Comparison of ENCODE assay signal across 1 cellular context in the genomic region with DNA sequence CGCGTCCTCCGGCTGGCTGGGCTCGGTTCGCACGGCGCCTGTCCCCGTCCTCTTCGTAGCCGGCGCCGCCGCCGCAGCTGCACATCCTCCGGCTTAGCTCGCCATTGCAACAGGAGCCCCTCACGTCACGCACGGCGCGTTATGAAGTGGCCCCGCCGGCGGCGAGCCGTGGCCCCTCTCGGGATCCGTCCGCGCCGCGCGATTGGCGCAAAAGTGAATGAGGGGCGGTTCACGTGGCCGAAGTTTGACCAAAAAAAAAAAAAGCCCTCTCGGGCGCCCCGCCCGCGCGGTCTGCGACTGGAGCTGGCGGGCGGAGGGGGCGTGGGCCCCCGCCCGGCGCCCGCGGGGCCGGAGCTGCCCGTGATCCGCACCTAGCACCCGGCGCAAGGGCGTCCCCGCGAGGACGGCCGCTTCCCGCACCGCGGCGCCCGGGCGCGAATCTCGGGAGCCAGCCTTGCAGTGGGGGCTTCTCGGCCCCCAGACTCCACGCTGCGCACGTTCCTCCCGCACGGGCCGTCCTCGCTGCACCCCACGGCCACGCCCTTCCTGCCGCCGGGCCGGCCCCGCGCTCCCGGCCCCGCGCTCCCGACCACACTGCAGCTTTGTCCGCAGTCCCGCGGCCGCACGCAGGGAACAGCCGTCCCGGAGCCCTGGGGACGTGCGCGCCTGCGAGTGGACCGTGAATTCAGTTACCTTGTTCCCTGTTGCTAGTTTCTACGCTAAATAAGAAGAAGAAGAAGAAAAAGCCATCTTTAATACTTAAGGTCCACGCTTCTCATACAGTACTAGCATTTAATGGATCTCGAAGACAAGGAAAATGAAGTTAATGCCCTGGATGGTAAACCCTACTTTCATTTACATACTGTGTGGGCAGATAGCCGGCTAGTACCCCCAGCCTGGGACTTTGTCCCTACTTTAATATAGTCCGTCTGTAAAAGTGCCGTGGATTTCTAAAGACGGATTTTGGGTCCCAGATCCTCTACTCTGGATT.
TF ChIP-seq lines count a peak whose summit lies in the region.

A gene with protein sequence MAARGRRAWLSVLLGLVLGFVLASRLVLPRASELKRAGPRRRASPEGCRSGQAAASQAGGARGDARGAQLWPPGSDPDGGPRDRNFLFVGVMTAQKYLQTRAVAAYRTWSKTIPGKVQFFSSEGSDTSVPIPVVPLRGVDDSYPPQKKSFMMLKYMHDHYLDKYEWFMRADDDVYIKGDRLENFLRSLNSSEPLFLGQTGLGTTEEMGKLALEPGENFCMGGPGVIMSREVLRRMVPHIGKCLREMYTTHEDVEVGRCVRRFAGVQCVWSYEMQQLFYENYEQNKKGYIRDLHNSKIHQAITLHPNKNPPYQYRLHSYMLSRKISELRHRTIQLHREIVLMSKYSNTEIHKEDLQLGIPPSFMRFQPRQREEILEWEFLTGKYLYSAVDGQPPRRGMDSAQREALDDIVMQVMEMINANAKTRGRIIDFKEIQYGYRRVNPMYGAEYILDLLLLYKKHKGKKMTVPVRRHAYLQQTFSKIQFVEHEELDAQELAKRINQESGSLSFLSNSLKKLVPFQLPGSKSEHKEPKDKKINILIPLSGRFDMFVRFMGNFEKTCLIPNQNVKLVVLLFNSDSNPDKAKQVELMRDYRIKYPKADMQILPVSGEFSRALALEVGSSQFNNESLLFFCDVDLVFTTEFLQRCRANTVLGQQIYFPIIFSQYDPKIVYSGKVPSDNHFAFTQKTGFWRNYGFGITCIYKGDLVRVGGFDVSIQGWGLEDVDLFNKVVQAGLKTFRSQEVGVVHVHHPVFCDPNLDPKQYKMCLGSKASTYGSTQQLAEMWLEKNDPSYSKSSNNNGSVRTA (minus strand): TSS at position 219 of the 991 bp plus-strand sequence. CDS start 592 bp downstream, outside the sequence.

TF ChIP-seq in WTC11, 78 proteins besides CTCF, POLR2A, EP300 and RAD21 (continued from another document and continues in another):
- TF ChIP-seq, protein P1, sequence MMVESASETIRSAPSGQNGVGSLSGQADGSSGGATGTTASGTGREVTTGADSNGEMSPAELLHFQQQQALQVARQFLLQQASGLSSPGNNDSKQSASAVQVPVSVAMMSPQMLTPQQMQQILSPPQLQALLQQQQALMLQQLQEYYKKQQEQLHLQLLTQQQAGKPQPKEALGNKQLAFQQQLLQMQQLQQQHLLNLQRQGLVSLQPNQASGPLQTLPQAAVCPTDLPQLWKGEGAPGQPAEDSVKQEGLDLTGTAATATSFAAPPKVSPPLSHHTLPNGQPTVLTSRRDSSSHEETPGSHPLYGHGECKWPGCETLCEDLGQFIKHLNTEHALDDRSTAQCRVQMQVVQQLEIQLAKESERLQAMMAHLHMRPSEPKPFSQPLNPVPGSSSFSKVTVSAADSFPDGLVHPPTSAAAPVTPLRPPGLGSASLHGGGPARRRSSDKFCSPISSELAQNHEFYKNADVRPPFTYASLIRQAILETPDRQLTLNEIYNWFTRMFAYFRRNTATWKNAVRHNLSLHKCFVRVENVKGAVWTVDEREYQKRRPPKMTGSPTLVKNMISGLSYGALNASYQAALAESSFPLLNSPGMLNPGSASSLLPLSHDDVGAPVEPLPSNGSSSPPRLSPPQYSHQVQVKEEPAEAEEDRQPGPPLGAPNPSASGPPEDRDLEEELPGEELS (CRISPR knock-in tag; IDR thresholded peaks at IDR 0.05): peak; percentile 67; the same call in 1 of the 2 replicates
- TF ChIP-seq ETV6 (CRISPR knock-in tag; IDR thresholded peaks at IDR 0.05): no peak; the same call in 1 of the 2 replicates
- TF ChIP-seq GRHL2 (CRISPR knock-in tag; IDR thresholded peaks at IDR 0.05; ENCODE audit: insufficient replicate concordance, severe bottlenecking): no peak
- TF ChIP-seq NFE2L1 (CRISPR knock-in tag; IDR thresholded peaks at IDR 0.05): 0 out of 2 replicates have a peak, but pooled peaks have one; percentile 44
- no peak for TF ChIP-seq ZNF121 (CRISPR knock-in tag; IDR thresholded peaks at IDR 0.05)
- TF ChIP-seq FOXK1 (CRISPR knock-in tag; IDR thresholded peaks at IDR 0.05): no peak; the same call in 1 of the 2 replicates
- TF ChIP-seq, protein P2, sequence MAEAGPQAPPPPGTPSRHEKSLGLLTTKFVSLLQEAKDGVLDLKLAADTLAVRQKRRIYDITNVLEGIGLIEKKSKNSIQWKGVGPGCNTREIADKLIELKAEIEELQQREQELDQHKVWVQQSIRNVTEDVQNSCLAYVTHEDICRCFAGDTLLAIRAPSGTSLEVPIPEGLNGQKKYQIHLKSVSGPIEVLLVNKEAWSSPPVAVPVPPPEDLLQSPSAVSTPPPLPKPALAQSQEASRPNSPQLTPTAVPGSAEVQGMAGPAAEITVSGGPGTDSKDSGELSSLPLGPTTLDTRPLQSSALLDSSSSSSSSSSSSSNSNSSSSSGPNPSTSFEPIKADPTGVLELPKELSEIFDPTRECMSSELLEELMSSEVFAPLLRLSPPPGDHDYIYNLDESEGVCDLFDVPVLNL (CRISPR knock-in tag; IDR thresholded peaks at IDR 0.05; ENCODE audit: borderline replicate concordance, low read depth): no peak
- no peak for TF ChIP-seq ZNF317 (CRISPR knock-in tag; IDR thresholded peaks at IDR 0.05; ENCODE audit: borderline replicate concordance, low read depth)
- TF ChIP-seq CREM (CRISPR knock-in tag; IDR thresholded peaks at IDR 0.05): no peak
- TF ChIP-seq SMAD3 (CRISPR knock-in tag; IDR thresholded peaks at IDR 0.05; ENCODE audit: borderline replicate concordance): no peak
- TF ChIP-seq, protein P3, sequence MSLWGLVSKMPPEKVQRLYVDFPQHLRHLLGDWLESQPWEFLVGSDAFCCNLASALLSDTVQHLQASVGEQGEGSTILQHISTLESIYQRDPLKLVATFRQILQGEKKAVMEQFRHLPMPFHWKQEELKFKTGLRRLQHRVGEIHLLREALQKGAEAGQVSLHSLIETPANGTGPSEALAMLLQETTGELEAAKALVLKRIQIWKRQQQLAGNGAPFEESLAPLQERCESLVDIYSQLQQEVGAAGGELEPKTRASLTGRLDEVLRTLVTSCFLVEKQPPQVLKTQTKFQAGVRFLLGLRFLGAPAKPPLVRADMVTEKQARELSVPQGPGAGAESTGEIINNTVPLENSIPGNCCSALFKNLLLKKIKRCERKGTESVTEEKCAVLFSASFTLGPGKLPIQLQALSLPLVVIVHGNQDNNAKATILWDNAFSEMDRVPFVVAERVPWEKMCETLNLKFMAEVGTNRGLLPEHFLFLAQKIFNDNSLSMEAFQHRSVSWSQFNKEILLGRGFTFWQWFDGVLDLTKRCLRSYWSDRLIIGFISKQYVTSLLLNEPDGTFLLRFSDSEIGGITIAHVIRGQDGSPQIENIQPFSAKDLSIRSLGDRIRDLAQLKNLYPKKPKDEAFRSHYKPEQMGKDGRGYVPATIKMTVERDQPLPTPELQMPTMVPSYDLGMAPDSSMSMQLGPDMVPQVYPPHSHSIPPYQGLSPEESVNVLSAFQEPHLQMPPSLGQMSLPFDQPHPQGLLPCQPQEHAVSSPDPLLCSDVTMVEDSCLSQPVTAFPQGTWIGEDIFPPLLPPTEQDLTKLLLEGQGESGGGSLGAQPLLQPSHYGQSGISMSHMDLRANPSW (CRISPR knock-in tag; conservative IDR thresholded peaks at IDR 0.05; ENCODE audit: low read depth): no peak
- no peak for TF ChIP-seq NFATC4 (CRISPR knock-in tag; IDR thresholded peaks at IDR 0.05)
- TF ChIP-seq, protein P4, sequence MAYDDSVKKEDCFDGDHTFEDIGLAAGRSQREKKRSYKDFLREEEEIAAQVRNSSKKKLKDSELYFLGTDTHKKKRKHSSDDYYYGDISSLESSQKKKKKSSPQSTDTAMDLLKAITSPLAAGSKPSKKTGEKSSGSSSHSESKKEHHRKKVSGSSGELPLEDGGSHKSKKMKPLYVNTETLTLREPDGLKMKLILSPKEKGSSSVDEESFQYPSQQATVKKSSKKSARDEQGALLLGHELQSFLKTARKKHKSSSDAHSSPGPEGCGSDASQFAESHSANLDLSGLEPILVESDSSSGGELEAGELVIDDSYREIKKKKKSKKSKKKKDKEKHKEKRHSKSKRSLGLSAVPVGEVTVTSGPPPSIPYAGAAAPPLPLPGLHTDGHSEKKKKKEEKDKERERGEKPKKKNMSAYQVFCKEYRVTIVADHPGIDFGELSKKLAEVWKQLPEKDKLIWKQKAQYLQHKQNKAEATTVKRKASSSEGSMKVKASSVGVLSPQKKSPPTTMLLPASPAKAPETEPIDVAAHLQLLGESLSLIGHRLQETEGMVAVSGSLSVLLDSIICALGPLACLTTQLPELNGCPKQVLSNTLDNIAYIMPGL (CRISPR knock-in tag; IDR thresholded peaks at IDR 0.05): peak; percentile 53; the same call in 1 of the 2 replicates
- TF ChIP-seq FOXP1 (CRISPR knock-in tag; IDR thresholded peaks at IDR 0.05; ENCODE audit: borderline replicate concordance): 0 out of 2 replicates have a peak, but pooled peaks have one; percentile 19
- TF ChIP-seq, protein P5, sequence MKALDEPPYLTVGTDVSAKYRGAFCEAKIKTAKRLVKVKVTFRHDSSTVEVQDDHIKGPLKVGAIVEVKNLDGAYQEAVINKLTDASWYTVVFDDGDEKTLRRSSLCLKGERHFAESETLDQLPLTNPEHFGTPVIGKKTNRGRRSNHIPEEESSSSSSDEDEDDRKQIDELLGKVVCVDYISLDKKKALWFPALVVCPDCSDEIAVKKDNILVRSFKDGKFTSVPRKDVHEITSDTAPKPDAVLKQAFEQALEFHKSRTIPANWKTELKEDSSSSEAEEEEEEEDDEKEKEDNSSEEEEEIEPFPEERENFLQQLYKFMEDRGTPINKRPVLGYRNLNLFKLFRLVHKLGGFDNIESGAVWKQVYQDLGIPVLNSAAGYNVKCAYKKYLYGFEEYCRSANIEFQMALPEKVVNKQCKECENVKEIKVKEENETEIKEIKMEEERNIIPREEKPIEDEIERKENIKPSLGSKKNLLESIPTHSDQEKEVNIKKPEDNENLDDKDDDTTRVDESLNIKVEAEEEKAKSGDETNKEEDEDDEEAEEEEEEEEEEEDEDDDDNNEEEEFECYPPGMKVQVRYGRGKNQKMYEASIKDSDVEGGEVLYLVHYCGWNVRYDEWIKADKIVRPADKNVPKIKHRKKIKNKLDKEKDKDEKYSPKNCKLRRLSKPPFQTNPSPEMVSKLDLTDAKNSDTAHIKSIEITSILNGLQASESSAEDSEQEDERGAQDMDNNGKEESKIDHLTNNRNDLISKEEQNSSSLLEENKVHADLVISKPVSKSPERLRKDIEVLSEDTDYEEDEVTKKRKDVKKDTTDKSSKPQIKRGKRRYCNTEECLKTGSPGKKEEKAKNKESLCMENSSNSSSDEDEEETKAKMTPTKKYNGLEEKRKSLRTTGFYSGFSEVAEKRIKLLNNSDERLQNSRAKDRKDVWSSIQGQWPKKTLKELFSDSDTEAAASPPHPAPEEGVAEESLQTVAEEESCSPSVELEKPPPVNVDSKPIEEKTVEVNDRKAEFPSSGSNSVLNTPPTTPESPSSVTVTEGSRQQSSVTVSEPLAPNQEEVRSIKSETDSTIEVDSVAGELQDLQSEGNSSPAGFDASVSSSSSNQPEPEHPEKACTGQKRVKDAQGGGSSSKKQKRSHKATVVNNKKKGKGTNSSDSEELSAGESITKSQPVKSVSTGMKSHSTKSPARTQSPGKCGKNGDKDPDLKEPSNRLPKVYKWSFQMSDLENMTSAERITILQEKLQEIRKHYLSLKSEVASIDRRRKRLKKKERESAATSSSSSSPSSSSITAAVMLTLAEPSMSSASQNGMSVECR (CRISPR knock-in tag; IDR thresholded peaks at IDR 0.05; ENCODE audit: borderline replicate concordance): peak; percentile 74; the same call in 1 of the 2 replicates
- TF ChIP-seq, protein P6, sequence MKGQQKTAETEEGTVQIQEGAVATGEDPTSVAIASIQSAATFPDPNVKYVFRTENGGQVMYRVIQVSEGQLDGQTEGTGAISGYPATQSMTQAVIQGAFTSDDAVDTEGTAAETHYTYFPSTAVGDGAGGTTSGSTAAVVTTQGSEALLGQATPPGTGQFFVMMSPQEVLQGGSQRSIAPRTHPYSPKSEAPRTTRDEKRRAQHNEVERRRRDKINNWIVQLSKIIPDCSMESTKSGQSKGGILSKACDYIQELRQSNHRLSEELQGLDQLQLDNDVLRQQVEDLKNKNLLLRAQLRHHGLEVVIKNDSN (CRISPR knock-in tag; IDR thresholded peaks at IDR 0.05): peak; percentile 69
- no peak for TF ChIP-seq NR1H2 (CRISPR knock-in tag; IDR thresholded peaks at IDR 0.05)
- TF ChIP-seq ZNF396 (CRISPR knock-in tag; IDR thresholded peaks at IDR 0.05; ENCODE audit: borderline replicate concordance): no peak
- no peak for TF ChIP-seq RORB (CRISPR knock-in tag; IDR thresholded peaks at IDR 0.05)
- TF ChIP-seq RELA (CRISPR knock-in tag; IDR thresholded peaks at IDR 0.05; ENCODE audit: borderline replicate concordance): no peak
- TF ChIP-seq, protein P7, sequence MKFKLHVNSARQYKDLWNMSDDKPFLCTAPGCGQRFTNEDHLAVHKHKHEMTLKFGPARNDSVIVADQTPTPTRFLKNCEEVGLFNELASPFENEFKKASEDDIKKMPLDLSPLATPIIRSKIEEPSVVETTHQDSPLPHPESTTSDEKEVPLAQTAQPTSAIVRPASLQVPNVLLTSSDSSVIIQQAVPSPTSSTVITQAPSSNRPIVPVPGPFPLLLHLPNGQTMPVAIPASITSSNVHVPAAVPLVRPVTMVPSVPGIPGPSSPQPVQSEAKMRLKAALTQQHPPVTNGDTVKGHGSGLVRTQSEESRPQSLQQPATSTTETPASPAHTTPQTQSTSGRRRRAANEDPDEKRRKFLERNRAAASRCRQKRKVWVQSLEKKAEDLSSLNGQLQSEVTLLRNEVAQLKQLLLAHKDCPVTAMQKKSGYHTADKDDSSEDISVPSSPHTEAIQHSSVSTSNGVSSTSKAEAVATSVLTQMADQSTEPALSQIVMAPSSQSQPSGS (CRISPR knock-in tag; IDR thresholded peaks at IDR 0.05; ENCODE audit: borderline replicate concordance, low read depth): no peak
- TF ChIP-seq TEAD4 (CRISPR knock-in tag; IDR thresholded peaks at IDR 0.05): no peak
- no peak for TF ChIP-seq NR3C1 (CRISPR knock-in tag; conservative IDR thresholded peaks at IDR 0.05; ENCODE audit: low read depth)
- TF ChIP-seq, protein P8, sequence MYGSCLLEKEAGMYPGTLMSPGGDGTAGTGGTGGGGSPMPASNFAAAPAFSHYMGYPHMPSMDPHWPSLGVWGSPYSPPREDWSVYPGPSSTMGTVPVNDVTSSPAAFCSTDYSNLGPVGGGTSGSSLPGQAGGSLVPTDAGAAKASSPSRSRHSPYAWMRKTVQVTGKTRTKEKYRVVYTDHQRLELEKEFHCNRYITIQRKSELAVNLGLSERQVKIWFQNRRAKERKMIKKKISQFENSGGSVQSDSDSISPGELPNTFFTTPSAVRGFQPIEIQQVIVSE (CRISPR knock-in tag; IDR thresholded peaks at IDR 0.05; ENCODE audit: borderline replicate concordance): no peak
- no peak for TF ChIP-seq ZNF232 (CRISPR knock-in tag; IDR thresholded peaks at IDR 0.05)
- TF ChIP-seq TEAD1 (CRISPR knock-in tag; IDR thresholded peaks at IDR 0.05): 0 out of 2 replicates have a peak, but pooled peaks have one; percentile 43
- TF ChIP-seq, protein P9, sequence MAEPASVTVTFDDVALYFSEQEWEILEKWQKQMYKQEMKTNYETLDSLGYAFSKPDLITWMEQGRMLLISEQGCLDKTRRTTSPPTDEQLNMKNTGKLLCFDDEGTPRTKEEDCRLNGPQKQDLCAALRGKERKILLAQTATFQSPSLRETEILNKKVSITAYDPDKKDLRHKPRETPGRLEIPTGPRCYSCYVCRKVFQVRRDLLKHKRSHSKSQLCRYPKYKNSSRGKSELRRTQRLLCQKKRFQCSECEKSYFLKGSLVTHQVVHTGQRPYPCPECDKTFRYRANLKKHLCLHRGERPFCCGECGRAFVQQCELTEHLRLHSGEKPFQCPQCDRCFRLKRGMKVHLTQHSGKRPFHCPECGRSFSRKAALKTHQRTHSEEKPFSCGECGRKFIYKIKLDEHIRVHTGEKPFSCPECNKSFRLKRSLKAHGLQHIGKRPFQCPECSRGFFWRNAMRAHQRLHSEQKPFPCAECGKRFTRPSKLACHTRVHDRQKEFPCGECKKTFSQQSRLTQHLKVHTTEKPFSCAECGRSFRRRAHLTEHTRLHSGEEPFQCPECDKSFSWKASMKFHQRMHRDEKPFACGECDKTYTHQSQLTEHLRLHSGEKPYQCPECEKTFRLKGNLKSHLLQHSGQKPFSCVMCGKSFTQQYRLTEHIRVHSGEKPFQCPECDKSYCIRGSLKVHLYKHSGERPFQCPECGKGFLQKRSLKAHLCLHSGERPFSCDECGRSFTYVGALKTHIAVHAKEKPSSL (CRISPR knock-in tag; conservative IDR thresholded peaks at IDR 0.05): no peak
- TF ChIP-seq SP1 (CRISPR knock-in tag; conservative IDR thresholded peaks at IDR 0.05): 0 out of 2 replicates have a peak, but pooled peaks have one; percentile 49
